ENCODE assay signal across 27 cellular contexts in genomic region chr1:177754607-177755006, GRCh38.
"Had no signal": no experiment of that assay in that cellular context is flagged by ENCODE, and none has a peak within 500 bp of the region (broad histone marks: within the 10 kb centered on the region; RNA-seq: fewer than 3 reads in every experiment).

No MANE protein-coding gene starts in this region.

- H3K27ac Mint-ChIP-seq: activated CD4-positive, alpha-beta memory T cell treated with anti-CD3 and anti-CD28 coated beads, Interleukin-2, amount 10 ng/mL, durations not matched to agents 7 days and 5 days; activated CD4-positive, alpha-beta T cell treated with anti-CD3 and anti-CD28 coated beads, Interleukin-2, amount 10 ng/mL, durations not matched to agents 7 days and 5 days; activated naive CD4-positive, alpha-beta T cell treated with anti-CD3 and anti-CD28 coated beads, Interleukin-2, amount 10 ng/mL, durations not matched to agents 7 days and 5 days; activated naive CD8-positive, alpha-beta T cell; activated T-cell treated with anti-CD3 and anti-CD28 coated beads, Interleukin-2, amount 50 U/mL, for 24 hours; activated T-cell treated with anti-CD3 and anti-CD28 coated beads, Interleukin-2, amount 50 U/mL, for 72 hours; dendritic cell treated with granulocyte-macrophage colony-stimulating factor and Interleukin-4, amounts not matched to agents 40 ng/mL and 50 ng/mL, for 4 days; endodermal cell; T-helper 17 cell; T-helper 2 cell treated with Interferon-gamma antibody and Interleukin-4, amounts not matched to agents 5 μg/mL and 100 μg/mL, for 36 hours had no signal

- H3K27ac ChIP-seq: coronary artery had no signal

- ATAC-seq: activated T-cell treated with anti-CD3 and anti-CD28 coated beads, Interleukin-2, amount 50 U/mL, for 72 hours; esophagus mucosa; T-helper 17 cell had no signal

- DNase-seq: activated CD4-positive, alpha-beta memory T cell treated with anti-CD3 and anti-CD28 coated beads, Interleukin-2, amount 10 ng/mL, durations not matched to agents 7 days and 5 days; activated CD4-positive, alpha-beta T cell treated with anti-CD3 and anti-CD28 coated beads for 1 hour; activated CD4-positive, alpha-beta T cell treated with anti-CD3 and anti-CD28 coated beads for 4 hours; activated CD4-positive, alpha-beta T cell treated with anti-CD3 and anti-CD28 coated beads, Interleukin-2, amount 10 ng/mL, durations not matched to agents 7 days and 5 days; activated CD4-positive, alpha-beta T cell treated with anti-CD3 and anti-CD28 coated beads, Interleukin-2, amount 50 U/mL, for 4 hours; activated CD8-positive, alpha-beta memory T cell treated with anti-CD3 and anti-CD28 coated beads, Interleukin-2, amount 50 U/mL, for 48 hours; activated gamma-delta T cell; activated naive CD4-positive, alpha-beta T cell; activated naive CD4-positive, alpha-beta T cell treated with anti-CD3 and anti-CD28 coated beads, Interleukin-2, amount 10 ng/mL, durations not matched to agents 7 days and 5 days; activated T-cell treated with anti-CD3 and anti-CD28 coated beads for 4 hours; activated T-cell treated with anti-CD3 and anti-CD28 coated beads, Interleukin-2, amount 50 U/mL, for 24 hours; activated T-cell treated with anti-CD3 and anti-CD28 coated beads, Interleukin-2, amount 50 U/mL, for 72 hours; amniotic stem cell; dorsolateral prefrontal cortex; effector memory CD4-positive, alpha-beta T cell; endodermal cell; foreskin fibroblast; head of caudate nucleus; T-helper 1 cell; T-helper 17 cell; T1000 had no signal

- H3K4me3 ChIP-seq: coronary artery, dorsolateral prefrontal cortex had no signal

- H3K4me1 Mint-ChIP-seq: activated CD4-positive, alpha-beta memory T cell treated with anti-CD3 and anti-CD28 coated beads, Interleukin-2, amount 10 ng/mL, durations not matched to agents 7 days and 5 days; activated CD4-positive, alpha-beta T cell treated with anti-CD3 and anti-CD28 coated beads, Interleukin-2, amount 10 ng/mL, durations not matched to agents 7 days and 5 days; activated naive CD4-positive, alpha-beta T cell treated with anti-CD3 and anti-CD28 coated beads, Interleukin-2, amount 10 ng/mL, durations not matched to agents 7 days and 5 days; central memory CD8-positive, alpha-beta T cell; T-helper 17 cell had no signal

- H3K36me3 Mint-ChIP-seq: activated naive CD4-positive, alpha-beta T cell treated with anti-CD3 and anti-CD28 coated beads, Interleukin-2, amount 10 ng/mL, durations not matched to agents 7 days and 5 days; activated naive CD8-positive, alpha-beta T cell had no signal

- H3K4me3 Mint-ChIP-seq: activated CD4-positive, alpha-beta memory T cell treated with anti-CD3 and anti-CD28 coated beads, Interleukin-2, amount 10 ng/mL, durations not matched to agents 7 days and 5 days; activated CD4-positive, alpha-beta T cell treated with anti-CD3 and anti-CD28 coated beads, Interleukin-2, amount 10 ng/mL, durations not matched to agents 7 days and 5 days; activated naive CD4-positive, alpha-beta T cell treated with anti-CD3 and anti-CD28 coated beads, Interleukin-2, amount 10 ng/mL, durations not matched to agents 7 days and 5 days; activated naive CD8-positive, alpha-beta T cell; activated T-cell treated with anti-CD3 and anti-CD28 coated beads, Interleukin-2, amount 50 U/mL, for 24 hours; activated T-cell treated with anti-CD3 and anti-CD28 coated beads, Interleukin-2, amount 50 U/mL, for 72 hours; central memory CD8-positive, alpha-beta T cell; dendritic cell treated with granulocyte-macrophage colony-stimulating factor and Interleukin-4, amounts not matched to agents 40 ng/mL and 50 ng/mL, for 4 days; endodermal cell; T-helper 17 cell; T-helper 2 cell treated with Interferon-gamma antibody and Interleukin-4, amounts not matched to agents 5 μg/mL and 100 μg/mL, for 36 hours had no signal

- H3K27me3 Mint-ChIP-seq: activated CD4-positive, alpha-beta memory T cell treated with anti-CD3 and anti-CD28 coated beads, Interleukin-2, amount 10 ng/mL, durations not matched to agents 7 days and 5 days; activated CD4-positive, alpha-beta T cell treated with anti-CD3 and anti-CD28 coated beads, Interleukin-2, amount 10 ng/mL, durations not matched to agents 7 days and 5 days; activated naive CD4-positive, alpha-beta T cell treated with anti-CD3 and anti-CD28 coated beads, Interleukin-2, amount 10 ng/mL, durations not matched to agents 7 days and 5 days; activated T-cell treated with anti-CD3 and anti-CD28 coated beads, Interleukin-2, amount 50 U/mL, for 24 hours; central memory CD8-positive, alpha-beta T cell; dendritic cell treated with granulocyte-macrophage colony-stimulating factor and Interleukin-4, amounts not matched to agents 40 ng/mL and 50 ng/mL, for 4 days; T-helper 17 cell had no signal
